ENCODE assay signal across 17 cellular contexts in the genomic region with DNA sequence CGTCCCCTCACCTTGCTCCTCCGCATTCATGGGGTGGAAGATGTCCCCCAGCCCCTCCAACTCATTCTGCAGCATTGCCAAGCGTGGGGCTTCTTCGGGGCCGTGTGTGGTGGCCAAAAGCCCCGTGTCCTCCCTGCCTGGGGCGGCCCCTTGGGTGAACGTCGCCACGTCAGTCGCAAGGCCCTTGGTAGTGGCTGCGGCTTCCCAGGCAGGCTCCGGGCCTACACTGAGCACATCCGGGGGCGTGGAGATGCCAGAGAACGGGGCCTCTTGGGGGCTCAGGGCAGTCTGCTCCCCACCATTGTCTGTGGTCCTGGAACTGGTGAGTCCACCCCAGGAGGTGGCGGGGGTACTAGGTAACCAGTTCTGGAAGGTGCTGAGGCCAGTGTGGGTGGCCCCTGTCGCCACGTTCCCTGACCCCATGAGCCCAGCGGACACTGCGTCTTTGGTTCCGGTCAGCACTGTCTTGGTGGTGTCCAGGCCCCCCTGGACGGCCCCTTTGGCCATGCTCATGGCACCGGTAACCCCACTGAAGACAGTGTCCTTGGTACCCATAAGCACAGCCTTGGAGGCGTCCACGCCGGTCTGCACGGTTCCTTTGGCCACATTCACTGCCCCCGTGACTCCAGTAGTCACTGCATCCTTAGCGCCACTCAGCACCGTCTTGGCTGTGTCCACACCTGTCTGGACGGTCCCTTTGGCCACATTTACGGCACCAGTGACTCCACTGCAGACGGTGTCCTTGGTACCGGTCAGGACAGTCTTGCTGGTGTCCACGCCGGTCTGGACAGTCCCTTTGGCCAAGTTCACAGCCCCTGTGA. TPM values are rescaled to one million over a fixed set of nuclear protein-coding genes. Genes with fewer than 3 reads are reported as not detected.
DNase-seq lines count a peak whose midpoint lies in the region; ATAC-seq, FAIRE-seq and TF ChIP-seq lines count a peak whose summit lies in the region.
"Had no signal": no experiment of that assay in that cellular context is flagged by ENCODE, and none has a peak within 500 bp of the region (broad histone marks: within the 10 kb centered on the region; RNA-seq: fewer than 3 reads in every experiment).

No MANE protein-coding gene starts in this region.

- peaks cover 0 to 56% (median 14%) of the 10 kb centered on the region in 9 donors for H3K36me3 ChIP-seq in heart right ventricle
- H3K36me3 ChIP-seq in NT2/D1 (ENCODE audit: insufficient read depth, insufficient read length, low read length): peaks cover 28% of the 10 kb centered on the region
- H3K36me3 ChIP-seq in HepG2 (replicated peaks in 1 of 2; ENCODE audit: control insufficient read depth in 1 of 2, insufficient read depth in 2 of 2, low read length in 2 of 2): no peaks in the 10 kb centered on the region
- no peaks in the 10 kb centered on the region for H3K36me3 ChIP-seq in uterus

- TF ChIP-seq POLR2A in HepG2 (IDR thresholded peaks at IDR 0.05; ENCODE audit: insufficient read depth in 1 of 2, low read depth in 2 of 2, low read length in 2 of 2): no peak
- TF ChIP-seq POLR2A in uterus (IDR thresholded peaks at IDR 0.05): no peak

- TF ChIP-seq CTCF in heart right ventricle (IDR thresholded peaks at IDR 0.05) (no peak), HepG2 (CRISPR knock-in tag; IDR thresholded peaks at IDR 0.05) (no peak), uterus (IDR thresholded peaks at IDR 0.05) (no peak)

- ATAC-seq in heart right ventricle (peak in 5 of 8 donors; percentile 2 to 18 (median 10)), HepG2 (no peak; the same call in 2 of the 3 replicates), GM21529 (IDR thresholded peaks at IDR 0.05; ENCODE audit: unreplicated experiment) (no peak)
- ATAC-seq in stimulated activated memory B cell treated with anti-CD40 and anti-IgM and Interleukin-4, amounts not matched to agents 10 μg/mL and 1 μg/mL and 100 μg/mL, for 72 hours: peak; percentile 13

- no peak for DNase-seq in heart right ventricle
- no peak for DNase-seq in cardiac septum (ENCODE audit: low spot score)
- no peak for DNase-seq in NT2/D1 (ENCODE audit: low read depth, low spot score)
- no peak for DNase-seq in HepG2 (ENCODE audit: low spot score)
- DNase-seq in mesenteric fat pad (ENCODE audit: low spot score): no peak
- DNase-seq in uterus: no peak
- DNase-seq: C1 segment of cervical spinal cord, H7, NCI-H1417, NCI-H187 treated with DMSO at 0.1 percent for 48 hours, NCI-H69 had no signal

- peaks cover 12% of the 10 kb centered on the region for H3K36me3 Mint-ChIP-seq in stimulated activated memory B cell treated with anti-CD40 and anti-IgM and Interleukin-4, amounts not matched to agents 10 μg/mL and 1 μg/mL and 100 μg/mL, for 72 hours

- peaks cover 2% of the 10 kb centered on the region for H3K9me3 Mint-ChIP-seq in stimulated activated memory B cell treated with anti-CD40 and anti-IgM and Interleukin-4, amounts not matched to agents 10 μg/mL and 1 μg/mL and 100 μg/mL, for 72 hours

- H3K9ac ChIP-seq in NT2/D1 (ENCODE audit: insufficient read length, low read depth) (no peak overlapping the region), HepG2 (ENCODE audit: insufficient read depth, low read depth, low read length) (no peak overlapping the region)

- no peak for TF ChIP-seq RAD21 in HepG2 (CRISPR knock-in tag; IDR thresholded peaks at IDR 0.05)

- BruUV-seq in HepG2 (replicated peaks; lab: Mats Ljungman, UMichigan): no TSS peak

- no peaks in the 10 kb centered on the region for H4K20me1 ChIP-seq in HepG2 (ENCODE audit: insufficient read depth, low read length)

- H3K4me1 Mint-ChIP-seq in stimulated activated memory B cell treated with anti-CD40 and anti-IgM and Interleukin-4, amounts not matched to agents 10 μg/mL and 1 μg/mL and 100 μg/mL, for 72 hours: no peaks in the 10 kb centered on the region

- H3K27me3 ChIP-seq in heart right ventricle: no peaks in the 10 kb centered on the region
- H3K27me3 ChIP-seq in NT2/D1 (ENCODE audit: insufficient read depth, insufficient read length): peaks cover 19% of the 10 kb centered on the region
- H3K27me3 ChIP-seq in HepG2 (ENCODE audit: control insufficient read depth in 1 of 2, insufficient read depth in 2 of 2, low read length in 2 of 2): no peaks in the 10 kb centered on the region
- H3K27me3 ChIP-seq in uterus: no peaks in the 10 kb centered on the region

- H3K9me3 ChIP-seq in heart right ventricle (no peaks in the 10 kb centered on the region), NT2/D1 (ENCODE audit: insufficient read depth, low read length) (no peaks in the 10 kb centered on the region), HepG2 (ENCODE audit: low read length) (no peaks in the 10 kb centered on the region), uterus (no peaks in the 10 kb centered on the region)
- H3K9me3 ChIP-seq: SJSA1 had no signal

- no peak overlapping the region for H3K4me3 Mint-ChIP-seq in stimulated activated memory B cell treated with anti-CD40 and anti-IgM and Interleukin-4, amounts not matched to agents 10 μg/mL and 1 μg/mL and 100 μg/mL, for 72 hours

- H3K79me2 ChIP-seq in HepG2 (ENCODE audit: insufficient read depth, low read length): no peaks in the 10 kb centered on the region

- in situ Hi-C loops in HepG2 (cut with HindIII; ENCODE audit: extremely low pct_ligation_motif_present, low pct_unique_long_range_greater_than_20kb): no loop called here

- intact Hi-C loops in heart right ventricle (cut with DNase I) (no loop called here), cardiac septum (cut with DNase I) (no loop called here), HepG2 (cut with micrococcal nuclease; ENCODE audit: unreplicated experiment) (no loop called here), uterus (cut with DNase I; ENCODE audit: low total_unique reads) (no loop called here)

- CTCF ChIA-PET in HepG2 (lab: Yijun Ruan, JAX; ENCODE audit: low intra/inter-chr PET ratio, low total read pairs): no interaction called here

- no peak for TF ChIP-seq EP300 in HepG2 (IDR thresholded peaks at IDR 0.05; ENCODE audit: low read depth in 2 of 2, low read length in 2 of 2)
- TF ChIP-seq EP300 in HepG2 (CRISPR knock-in tag; IDR thresholded peaks at IDR 0.05; ENCODE audit: borderline replicate concordance): no peak

- H3K4me3 ChIP-seq in heart right ventricle (no peak overlapping the region), NT2/D1 (ENCODE audit: insufficient read length, low read depth) (peak overlapping the region; percentile 4), HepG2 (replicated peaks in 1 of 3; ENCODE audit: insufficient read depth in 1 of 3, low read depth in 2 of 3, low read length in 3 of 3) (no peak overlapping the region), uterus (no peak overlapping the region)
- H3K4me3 ChIP-seq: SJSA1 had no signal

- H3K27me3 Mint-ChIP-seq in stimulated activated memory B cell treated with anti-CD40 and anti-IgM and Interleukin-4, amounts not matched to agents 10 μg/mL and 1 μg/mL and 100 μg/mL, for 72 hours: peaks cover 8% of the 10 kb centered on the region

- no peak overlapping the region for H2AFZ ChIP-seq in HepG2 (ENCODE audit: low read length)

- no peak overlapping the region for H3K4me2 ChIP-seq in HepG2 (ENCODE audit: low read depth, low read length)

- H3K4me1 ChIP-seq in heart right ventricle: peaks cover 0 to 25% (median 11%) of the 10 kb centered on the region in 9 donors
- peaks cover 2% of the 10 kb centered on the region for H3K4me1 ChIP-seq in NT2/D1 (ENCODE audit: insufficient read depth, insufficient read length)
- no peaks in the 10 kb centered on the region for H3K4me1 ChIP-seq in HepG2 (ENCODE audit: insufficient read depth, low read length)
- H3K4me1 ChIP-seq in uterus: no peaks in the 10 kb centered on the region

- H3K27ac ChIP-seq in heart right ventricle (no peak overlapping the region), HepG2 (ENCODE audit: extremely low read length, insufficient read depth, low read length) (no peak overlapping the region), uterus (no peak overlapping the region)
- H3K27ac ChIP-seq: RWPE1, SJSA1 had no signal

- 87 to 88% methylated on average over 37 of the region's 37 CpGs for WGBS in heart right ventricle, 2 donors
- 89% methylated on average over 18 of the region's 37 CpGs for WGBS in HepG2 (ENCODE audit: low lambda C conversion rate)

- FAIRE-seq in HepG2 (lab: Jason Lieb, UNC): no peak

- POLR2A ChIA-PET in HepG2 (lab: Yijun Ruan, JAX): no interaction called here

- no peak overlapping the region for H3K27ac Mint-ChIP-seq in stimulated activated memory B cell treated with anti-CD40 and anti-IgM and Interleukin-4, amounts not matched to agents 10 μg/mL and 1 μg/mL and 100 μg/mL, for 72 hours

RNA-seq across cellular contexts. Expression of a gene that starts 7.6 kb away (rescaled TPM):
- total RNA-seq in heart right ventricle (100 to 1,000 TPM; 143 to 416 (median 198) TPM), cardiac septum (89.8 TPM), HepG2 (2016; rRNA removed; fragmentation: Illumina TruSeq; extraction: Trizol) (0.80 and 1.3 TPM in 2 replicates), mesenteric fat pad (2,078 TPM), uterus (10 to 100 TPM in 3 of 4 donors, 1 to 10 TPM in 1; 7.9 to 78.3 (median 16.2) TPM)
- polyA plus RNA-seq in heart right ventricle (100 to 1,000 TPM in 1 of 2 donors, 10 to 100 TPM in 1; 42.0 to 225 TPM), HepG2 (2011; rRNA removed) (1.1 and 1.9 TPM in 2 replicates)
- 1.2 and 1.4 TPM in 2 replicates for total RNA-seq in HepG2 (2016; cell fraction: cytosol; rRNA removed; fragmentation: Illumina TruSeq; extraction: Trizol; ENCODE audit: low read depth)
- 0.68 and 1.3 TPM in 2 replicates for total RNA-seq in HepG2 (2016; cell fraction: insoluble cytoplasmic fraction; rRNA removed; fragmentation: Illumina TruSeq; extraction: Trizol)
- 0.12 and 0.21 TPM in 2 replicates for total RNA-seq in HepG2 (2016; cell fraction: membrane; rRNA removed; fragmentation: Illumina TruSeq; extraction: Trizol)
- total RNA-seq in HepG2 (2016; cell fraction: nucleus; rRNA removed; fragmentation: Illumina TruSeq; extraction: Trizol): 1.0 and 1.1 TPM in 2 replicates
- polyA plus RNA-seq in HepG2 (2011; cell fraction: cytosol; rRNA removed): 0.72 and 0.76 TPM in 2 replicates
- 12.5 and 14.8 TPM in 2 replicates for polyA plus RNA-seq in HepG2 (2011; cell fraction: nucleus; rRNA removed)
- polyA plus RNA-seq in HepG2 (2012): 0.82 and 1.4 TPM in 2 replicates
- polyA plus RNA-seq in HepG2 (2016; cell fraction: cytosol; fragmentation: Illumina TruSeq; extraction: Trizol; ENCODE audit: low read depth): 1.2 and 1.5 TPM in 2 replicates
- 0.48 and 0.53 TPM in 2 replicates for polyA plus RNA-seq in HepG2 (2016; cell fraction: insoluble cytoplasmic fraction; fragmentation: Illumina TruSeq; extraction: Trizol; ENCODE audit: low read depth)
- polyA plus RNA-seq in HepG2 (2016; cell fraction: membrane; fragmentation: Illumina TruSeq; extraction: Trizol; ENCODE audit: low read depth): 0.08 and 0.13 TPM in 2 replicates
- 2.9 and 3.1 TPM in 2 replicates for polyA plus RNA-seq in HepG2 (2016; cell fraction: nucleus; fragmentation: Illumina TruSeq; extraction: Trizol; ENCODE audit: insufficient read depth, low read depth)
- polyA minus RNA-seq in HepG2 (2011; rRNA and poly(A)+ RNA removed; ENCODE audit: low replicate concordance): 0.19 and 0.78 TPM in 2 replicates
- polyA minus RNA-seq in HepG2 (2011; cell fraction: cytosol; rRNA and poly(A)+ RNA removed): 1.1 and 1.3 TPM in 2 replicates
- polyA minus RNA-seq in HepG2 (2011; cell fraction: nucleus; rRNA and poly(A)+ RNA removed): 1.0 and 1.6 TPM in 2 replicates
- total RNA-seq: SJSA1 had no signal

RNA-seq across cellular contexts. Expression of a gene that starts 24.4 kb away (rescaled TPM):
- total RNA-seq in heart right ventricle: 100 to 1,000 TPM in 1 of 10 donors, 10 to 100 TPM in 9; 33.6 to 144 (median 45.7) TPM
- polyA plus RNA-seq in heart right ventricle: 100 to 1,000 TPM in 1 of 2 donors, 10 to 100 TPM in 1; 25.7 to 149 TPM
- 25.1 TPM for total RNA-seq in cardiac septum
- total RNA-seq in HepG2 (2016; rRNA removed; fragmentation: Illumina TruSeq; extraction: Trizol): 1.6 and 1.8 TPM in 2 replicates
- total RNA-seq in HepG2 (2016; cell fraction: cytosol; rRNA removed; fragmentation: Illumina TruSeq; extraction: Trizol; ENCODE audit: low read depth): 0.35 and 0.40 TPM in 2 replicates
- total RNA-seq in HepG2 (2016; cell fraction: insoluble cytoplasmic fraction; rRNA removed; fragmentation: Illumina TruSeq; extraction: Trizol): 0.94 and 1.8 TPM in 2 replicates
- total RNA-seq in HepG2 (2016; cell fraction: membrane; rRNA removed; fragmentation: Illumina TruSeq; extraction: Trizol): 0.65 TPM in 2 replicates
- total RNA-seq in HepG2 (2016; cell fraction: nucleus; rRNA removed; fragmentation: Illumina TruSeq; extraction: Trizol): 1.9 TPM in 2 replicates
- polyA plus RNA-seq in HepG2 (2011; rRNA removed): 4.8 and 6.3 TPM in 2 replicates
- polyA plus RNA-seq in HepG2 (2011; cell fraction: cytosol; rRNA removed): 1.6 and 1.9 TPM in 2 replicates
- polyA plus RNA-seq in HepG2 (2011; cell fraction: nucleus; rRNA removed): 31.7 and 40.6 TPM in 2 replicates
- polyA plus RNA-seq in HepG2 (2012): 1.9 and 2.0 TPM in 2 replicates
- 0.12 and 0.53 TPM in 2 replicates for polyA plus RNA-seq in HepG2 (2016; cell fraction: cytosol; fragmentation: Illumina TruSeq; extraction: Trizol; ENCODE audit: low read depth)
- 0.77 and 1.4 TPM in 2 replicates for polyA plus RNA-seq in HepG2 (2016; cell fraction: insoluble cytoplasmic fraction; fragmentation: Illumina TruSeq; extraction: Trizol; ENCODE audit: low read depth)
- polyA plus RNA-seq in HepG2 (2016; cell fraction: membrane; fragmentation: Illumina TruSeq; extraction: Trizol; ENCODE audit: low read depth): 0.11 and 0.52 TPM in 2 replicates
- polyA plus RNA-seq in HepG2 (2016; cell fraction: nucleus; fragmentation: Illumina TruSeq; extraction: Trizol; ENCODE audit: insufficient read depth, low read depth): 5.8 and 8.9 TPM in 2 replicates
- polyA minus RNA-seq in HepG2 (2011; rRNA and poly(A)+ RNA removed; ENCODE audit: low replicate concordance): 0.47 and 3.5 TPM in 2 replicates
- polyA minus RNA-seq in HepG2 (2011; cell fraction: cytosol; rRNA and poly(A)+ RNA removed): 0.97 and 0.99 TPM in 2 replicates
- 4.1 and 4.4 TPM in 2 replicates for polyA minus RNA-seq in HepG2 (2011; cell fraction: nucleus; rRNA and poly(A)+ RNA removed)
- 62.5 TPM for total RNA-seq in mesenteric fat pad
- total RNA-seq in uterus: 10 to 100 TPM in 1 of 4 donors, 1 to 10 TPM in 3; 1.5 to 11.1 (median 3.0) TPM
- total RNA-seq: HT1080, SJSA1 had no signal

RNA-seq across cellular contexts. Expression of a gene that starts 29.2 kb away (rescaled TPM):
- total RNA-seq in heart right ventricle (1 to 10 TPM in 1 of 10 donors, under 1 TPM in 9; 0.06 to 1.3 (median 0.31) TPM), cardiac septum (0.43 TPM), HepG2 (2016; rRNA removed; fragmentation: Illumina TruSeq; extraction: Trizol) (7.1 and 12.0 TPM in 2 replicates), mesenteric fat pad (4.0 TPM), uterus (1 to 10 TPM in 2 of 4 donors, under 1 TPM in 1, not detected in 1; 0.59 to 1.1 (median 1.1) TPM)
- polyA plus RNA-seq in heart right ventricle (under 1 TPM; 0.15 to 0.29 TPM), HepG2 (2011; rRNA removed) (39.3 and 48.9 TPM in 2 replicates)
- total RNA-seq in HepG2 (2016; cell fraction: cytosol; rRNA removed; fragmentation: Illumina TruSeq; extraction: Trizol; ENCODE audit: low read depth): 2.0 and 2.2 TPM in 2 replicates
- total RNA-seq in HepG2 (2016; cell fraction: insoluble cytoplasmic fraction; rRNA removed; fragmentation: Illumina TruSeq; extraction: Trizol): 5.8 and 13.0 TPM in 2 replicates
- 4.2 and 4.7 TPM in 2 replicates for total RNA-seq in HepG2 (2016; cell fraction: membrane; rRNA removed; fragmentation: Illumina TruSeq; extraction: Trizol)
- total RNA-seq in HepG2 (2016; cell fraction: nucleus; rRNA removed; fragmentation: Illumina TruSeq; extraction: Trizol): 10.2 and 12.3 TPM in 2 replicates
- 33.3 and 38.7 TPM in 2 replicates for polyA plus RNA-seq in HepG2 (2011; cell fraction: cytosol; rRNA removed)
- polyA plus RNA-seq in HepG2 (2011; cell fraction: nucleus; rRNA removed): 12.1 and 16.5 TPM in 2 replicates
- 8.4 and 14.3 TPM in 2 replicates for polyA plus RNA-seq in HepG2 (2012)
- polyA plus RNA-seq in HepG2 (2016; cell fraction: cytosol; fragmentation: Illumina TruSeq; extraction: Trizol; ENCODE audit: low read depth): 2.4 and 2.6 TPM in 2 replicates
- polyA plus RNA-seq in HepG2 (2016; cell fraction: insoluble cytoplasmic fraction; fragmentation: Illumina TruSeq; extraction: Trizol; ENCODE audit: low read depth): 6.6 and 8.6 TPM in 2 replicates
- 4.2 and 4.9 TPM in 2 replicates for polyA plus RNA-seq in HepG2 (2016; cell fraction: membrane; fragmentation: Illumina TruSeq; extraction: Trizol; ENCODE audit: low read depth)
- 20.0 and 22.9 TPM in 2 replicates for polyA plus RNA-seq in HepG2 (2016; cell fraction: nucleus; fragmentation: Illumina TruSeq; extraction: Trizol; ENCODE audit: insufficient read depth, low read depth)
- 0.77 and 28.9 TPM in 2 replicates for polyA minus RNA-seq in HepG2 (2011; rRNA and poly(A)+ RNA removed; ENCODE audit: low replicate concordance)
- polyA minus RNA-seq in HepG2 (2011; cell fraction: cytosol; rRNA and poly(A)+ RNA removed): 12.1 and 23.5 TPM in 2 replicates
- polyA minus RNA-seq in HepG2 (2011; cell fraction: nucleus; rRNA and poly(A)+ RNA removed): 3.2 and 5.6 TPM in 2 replicates
- total RNA-seq: A673, HT1080, SJSA1 had no signal

RNA-seq across cellular contexts. Expression of a gene that starts 38.5 kb away (rescaled TPM):
- total RNA-seq in heart right ventricle: 10 to 100 TPM; 20.5 to 39.0 (median 26.7) TPM
- polyA plus RNA-seq in heart right ventricle: 10 to 100 TPM; 32.9 to 40.9 TPM
- 28.4 TPM for total RNA-seq in cardiac septum
- 47.9 and 51.1 TPM in 2 replicates for total RNA-seq in HepG2 (2016; rRNA removed; fragmentation: Illumina TruSeq; extraction: Trizol)
- total RNA-seq in HepG2 (2016; cell fraction: cytosol; rRNA removed; fragmentation: Illumina TruSeq; extraction: Trizol; ENCODE audit: low read depth): 7.5 and 8.8 TPM in 2 replicates
- 38.9 and 55.4 TPM in 2 replicates for total RNA-seq in HepG2 (2016; cell fraction: insoluble cytoplasmic fraction; rRNA removed; fragmentation: Illumina TruSeq; extraction: Trizol)
- total RNA-seq in HepG2 (2016; cell fraction: membrane; rRNA removed; fragmentation: Illumina TruSeq; extraction: Trizol): 11.6 and 13.8 TPM in 2 replicates
- total RNA-seq in HepG2 (2016; cell fraction: nucleus; rRNA removed; fragmentation: Illumina TruSeq; extraction: Trizol): 29.4 and 31.2 TPM in 2 replicates
- 20.0 and 26.0 TPM in 2 replicates for polyA plus RNA-seq in HepG2 (2011; rRNA removed)
- polyA plus RNA-seq in HepG2 (2011; cell fraction: cytosol; rRNA removed): 11.0 and 22.9 TPM in 2 replicates
- polyA plus RNA-seq in HepG2 (2011; cell fraction: nucleus; rRNA removed): 50.4 and 56.5 TPM in 2 replicates
- 20.9 and 29.2 TPM in 2 replicates for polyA plus RNA-seq in HepG2 (2012)
- polyA plus RNA-seq in HepG2 (2016; cell fraction: cytosol; fragmentation: Illumina TruSeq; extraction: Trizol; ENCODE audit: low read depth): 5.7 and 6.4 TPM in 2 replicates
- 59.0 and 65.1 TPM in 2 replicates for polyA plus RNA-seq in HepG2 (2016; cell fraction: insoluble cytoplasmic fraction; fragmentation: Illumina TruSeq; extraction: Trizol; ENCODE audit: low read depth)
- 8.6 and 10.8 TPM in 2 replicates for polyA plus RNA-seq in HepG2 (2016; cell fraction: membrane; fragmentation: Illumina TruSeq; extraction: Trizol; ENCODE audit: low read depth)
- 76.7 and 79.6 TPM in 2 replicates for polyA plus RNA-seq in HepG2 (2016; cell fraction: nucleus; fragmentation: Illumina TruSeq; extraction: Trizol; ENCODE audit: insufficient read depth, low read depth)
- polyA minus RNA-seq in HepG2 (2011; rRNA and poly(A)+ RNA removed; ENCODE audit: low replicate concordance): 12.6 and 23.4 TPM in 2 replicates
- 10.2 and 16.9 TPM in 2 replicates for polyA minus RNA-seq in HepG2 (2011; cell fraction: cytosol; rRNA and poly(A)+ RNA removed)
- 12.0 and 12.8 TPM in 2 replicates for polyA minus RNA-seq in HepG2 (2011; cell fraction: nucleus; rRNA and poly(A)+ RNA removed)
- total RNA-seq in mesenteric fat pad: 22.8 TPM
- total RNA-seq in uterus: 10 to 100 TPM in 3 of 4 donors, 1 to 10 TPM in 1; 8.5 to 65.8 (median 34.8) TPM

RNA-seq across cellular contexts. Expression of a gene that starts 48.8 kb away (rescaled TPM):
- total RNA-seq in heart right ventricle: 10 to 100 TPM in 4 of 10 donors, 1 to 10 TPM in 6; 3.4 to 27.9 (median 9.0) TPM
- 10 to 100 TPM in 1 of 2 donors, 1 to 10 TPM in 1; 9.1 to 12.8 TPM for polyA plus RNA-seq in heart right ventricle
- 7.2 TPM for total RNA-seq in cardiac septum
- total RNA-seq in HepG2 (2016; rRNA removed; fragmentation: Illumina TruSeq; extraction: Trizol): 37.0 and 67.1 TPM in 2 replicates
- total RNA-seq in HepG2 (2016; cell fraction: cytosol; rRNA removed; fragmentation: Illumina TruSeq; extraction: Trizol; ENCODE audit: low read depth): 14.3 and 14.5 TPM in 2 replicates
- total RNA-seq in HepG2 (2016; cell fraction: insoluble cytoplasmic fraction; rRNA removed; fragmentation: Illumina TruSeq; extraction: Trizol): 29.9 and 68.6 TPM in 2 replicates
- 59.5 and 62.2 TPM in 2 replicates for total RNA-seq in HepG2 (2016; cell fraction: membrane; rRNA removed; fragmentation: Illumina TruSeq; extraction: Trizol)
- total RNA-seq in HepG2 (2016; cell fraction: nucleus; rRNA removed; fragmentation: Illumina TruSeq; extraction: Trizol): 51.6 and 59.6 TPM in 2 replicates
- 45.5 and 56.2 TPM in 2 replicates for polyA plus RNA-seq in HepG2 (2011; rRNA removed)
- 55.1 and 78.1 TPM in 2 replicates for polyA plus RNA-seq in HepG2 (2011; cell fraction: cytosol; rRNA removed)
- 60.7 and 73.5 TPM in 2 replicates for polyA plus RNA-seq in HepG2 (2011; cell fraction: nucleus; rRNA removed)
- 31.8 and 42.2 TPM in 2 replicates for polyA plus RNA-seq in HepG2 (2012)
- polyA plus RNA-seq in HepG2 (2016; cell fraction: cytosol; fragmentation: Illumina TruSeq; extraction: Trizol; ENCODE audit: low read depth): 17.9 and 18.2 TPM in 2 replicates
- 55.9 and 71.2 TPM in 2 replicates for polyA plus RNA-seq in HepG2 (2016; cell fraction: insoluble cytoplasmic fraction; fragmentation: Illumina TruSeq; extraction: Trizol; ENCODE audit: low read depth)
- polyA plus RNA-seq in HepG2 (2016; cell fraction: membrane; fragmentation: Illumina TruSeq; extraction: Trizol; ENCODE audit: low read depth): 62.0 and 68.4 TPM in 2 replicates
- polyA plus RNA-seq in HepG2 (2016; cell fraction: nucleus; fragmentation: Illumina TruSeq; extraction: Trizol; ENCODE audit: insufficient read depth, low read depth): 120 and 123 TPM in 2 replicates
- polyA minus RNA-seq in HepG2 (2011; rRNA and poly(A)+ RNA removed; ENCODE audit: low replicate concordance): 0.23 and 250 TPM in 2 replicates
- polyA minus RNA-seq in HepG2 (2011; cell fraction: cytosol; rRNA and poly(A)+ RNA removed): 72.0 and 86.5 TPM in 2 replicates
- 23.2 and 24.5 TPM in 2 replicates for polyA minus RNA-seq in HepG2 (2011; cell fraction: nucleus; rRNA and poly(A)+ RNA removed)
- total RNA-seq in mesenteric fat pad: 35.1 TPM
- total RNA-seq in uterus: 10 to 100 TPM in 1 of 4 donors, 1 to 10 TPM in 3; 1.8 to 48.1 (median 5.5) TPM

Comparison
In these comparisons a context has a peak if more than half of its experiments do, and no peak if none do; other contexts are left out.
1. ATAC-seq: peak in heart right ventricle (5 of 8) and stimulated activated memory B cell treated with anti-CD40 and anti-IgM and Interleukin-4, amounts not matched to agents 10 μg/mL and 1 μg/mL and 100 μg/mL, for 72 hours (single experiment); none in HepG2 (single experiment) and GM21529 (single experiment).